Comparison of ENCODE assay signal across 9 cellular contexts in the genomic region with DNA sequence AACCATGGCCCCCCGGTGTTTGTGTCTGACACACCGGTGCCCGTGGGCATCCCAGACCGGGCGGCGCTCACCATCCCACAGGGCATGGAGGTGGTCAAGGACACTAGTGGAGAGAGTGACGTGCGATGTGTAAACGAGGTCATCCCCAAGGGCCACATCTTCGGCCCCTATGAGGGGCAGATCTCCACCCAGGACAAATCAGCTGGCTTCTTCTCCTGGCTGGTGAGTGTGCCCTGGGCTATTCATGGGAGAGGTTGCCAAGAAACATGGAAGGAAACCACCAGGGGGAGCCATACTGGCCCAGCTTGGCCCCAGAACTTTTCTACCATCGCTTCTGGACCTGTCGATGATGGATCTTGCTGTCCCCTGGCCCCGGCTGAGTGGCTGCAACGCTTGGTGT. TPM values are rescaled to one million over a fixed set of nuclear protein-coding genes. Genes with fewer than 3 reads are reported as not detected.
A peak's percentile ranks its signal among the peaks of the same experiment; 100 is the strongest.
DNase-seq lines count a peak whose midpoint lies in the region; ATAC-seq and TF ChIP-seq lines count a peak whose summit lies in the region.
"Had no signal": no experiment of that assay in that cellular context is flagged by ENCODE, and none has a peak within 500 bp of the region (broad histone marks: within the 10 kb centered on the region; RNA-seq: fewer than 3 reads in every experiment).

No MANE protein-coding gene starts in this region.

- peak overlapping the region; percentile 19 to 44 (median 40) for H3K4me3 Mint-ChIP-seq in nephron

- peak overlapping the region in 1 of 3 experiments; percentile 96 for H3K27ac Mint-ChIP-seq in nephron

- H3K36me3 Mint-ChIP-seq in nephron (ENCODE audit: low read depth): peaks cover 11% of the 10 kb centered on the region

- TF ChIP-seq CTCF in nephron (IDR thresholded peaks at IDR 0.05; ENCODE audit: unreplicated experiment in 3 of 3): peak in 2 of 3 experiments; percentile 34 to 39

- no peaks in the 10 kb centered on the region for H3K27me3 Mint-ChIP-seq in nephron (ENCODE audit: low read depth)

- no peak for ATAC-seq in GM19324 (IDR thresholded peaks at IDR 0.05; ENCODE audit: low FRiP score, unreplicated experiment)

- no peaks in the 10 kb centered on the region for H3K9me3 Mint-ChIP-seq in nephron

- peak; percentile 58 for DNase-seq in DMS53 (lab: John Stamatoyannopoulos, UW)
- DNase-seq in HT1080 (ENCODE audit: low read depth): peak; percentile 30
- peak; percentile 49 for DNase-seq in cerebellar cortex (ENCODE audit: low spot score)
- DNase-seq in activated effector memory CD4-positive, alpha-beta T cell treated with Interleukin-2 at 50 U/mL for 16 hours: no peak
- no peak for DNase-seq in NK-92 (lab: John Stamatoyannopoulos, UW; ENCODE audit: unreplicated experiment)
- DNase-seq in activated T-cell treated with anti-CD3 and anti-CD28 coated beads for 4 hours: no peak
- DNase-seq: KBM-7 had no signal

- H3K4me1 Mint-ChIP-seq in nephron: peaks cover 29% of the 10 kb centered on the region

RNA-seq across cellular contexts. Expression of gene PRDM11, which starts 36.5 kb away (rescaled TPM):
- total RNA-seq in HT1080 (2014; rRNA removed; shearing (Covaris generic)): 8.4 and 10.2 TPM in 2 replicates
- polyA plus RNA-seq in HT1080 (2015; cell fraction: cytosol; rRNA removed): 1.7 and 2.3 TPM in 2 replicates
- 2.1 and 2.6 TPM in 2 replicates for polyA plus RNA-seq in HT1080 (2015; cell fraction: nucleus; rRNA removed)

Comparison
In these comparisons a context has a peak if more than half of its experiments do, and no peak if none do; other contexts are left out.
1. DNase-seq: peak in DMS53 (single experiment), HT1080 (single experiment) and cerebellar cortex (single experiment); none in activated effector memory CD4-positive, alpha-beta T cell treated with Interleukin-2 at 50 U/mL for 16 hours (single experiment), NK-92 (single experiment) and activated T-cell treated with anti-CD3 and anti-CD28 coated beads for 4 hours (single experiment).